In the genomic region with DNA sequence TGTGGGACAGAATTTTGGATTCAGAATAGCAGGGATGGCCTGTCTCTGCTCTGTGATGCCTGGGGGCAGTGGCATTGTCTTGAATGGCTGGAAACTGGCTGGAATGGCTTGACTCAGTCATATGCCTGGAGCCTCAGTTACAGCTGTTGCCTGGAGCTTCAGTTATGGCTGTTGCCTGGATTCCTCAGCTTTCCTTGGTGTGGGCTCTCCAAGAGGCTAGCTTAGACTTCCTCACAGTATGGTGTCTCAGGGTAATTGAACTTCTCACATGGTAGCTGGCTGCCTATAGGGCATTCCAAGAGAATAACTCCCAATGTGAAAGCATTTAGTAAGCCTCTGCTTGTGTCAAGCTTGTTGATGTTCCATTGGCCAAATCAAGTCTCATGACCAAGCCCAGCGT, we compare ENCODE assay signal across 1 cellular context.
TF ChIP-seq lines count a peak whose summit lies in the region.

No MANE protein-coding gene starts in this region.

TF ChIP-seq in HepG2, 621 proteins besides CTCF, POLR2A, EP300 and RAD21:
- TF ChIP-seq, protein P1, sequence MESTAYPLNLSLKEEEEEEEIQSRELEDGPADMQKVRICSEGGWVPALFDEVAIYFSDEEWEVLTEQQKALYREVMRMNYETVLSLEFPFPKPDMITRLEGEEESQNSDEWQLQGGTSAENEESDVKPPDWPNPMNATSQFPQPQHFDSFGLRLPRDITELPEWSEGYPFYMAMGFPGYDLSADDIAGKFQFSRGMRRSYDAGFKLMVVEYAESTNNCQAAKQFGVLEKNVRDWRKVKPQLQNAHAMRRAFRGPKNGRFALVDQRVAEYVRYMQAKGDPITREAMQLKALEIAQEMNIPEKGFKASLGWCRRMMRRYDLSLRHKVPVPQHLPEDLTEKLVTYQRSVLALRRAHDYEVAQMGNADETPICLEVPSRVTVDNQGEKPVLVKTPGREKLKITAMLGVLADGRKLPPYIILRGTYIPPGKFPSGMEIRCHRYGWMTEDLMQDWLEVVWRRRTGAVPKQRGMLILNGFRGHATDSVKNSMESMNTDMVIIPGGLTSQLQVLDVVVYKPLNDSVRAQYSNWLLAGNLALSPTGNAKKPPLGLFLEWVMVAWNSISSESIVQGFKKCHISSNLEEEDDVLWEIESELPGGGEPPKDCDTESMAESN (CRISPR knock-in tag; conservative IDR thresholded peaks at IDR 0.05) = no peak
- no peak for TF ChIP-seq KAT2B (IDR thresholded peaks at IDR 0.05; ENCODE audit: borderline replicate concordance, low read depth, low read length)
- no peak for TF ChIP-seq PLRG1 (conservative IDR thresholded peaks at IDR 0.05)
- TF ChIP-seq ATF5 (CRISPR knock-in tag; IDR thresholded peaks at IDR 0.05; ENCODE audit: low read depth) = no peak
- no peak for TF ChIP-seq RBFOX2 (IDR thresholded peaks at IDR 0.05; ENCODE audit: low read depth, low read length)
- TF ChIP-seq ZNF563 (CRISPR knock-in tag; IDR thresholded peaks at IDR 0.05) = no peak
- TF ChIP-seq MAF1 (CRISPR knock-in tag; IDR thresholded peaks at IDR 0.05; ENCODE audit: borderline replicate concordance) = no peak
- no peak for TF ChIP-seq E2F5 (CRISPR knock-in tag; conservative IDR thresholded peaks at IDR 0.05)
- TF ChIP-seq KDM6A (CRISPR knock-in tag; IDR thresholded peaks at IDR 0.05; ENCODE audit: low read depth) = no peak
